Comparison of ENCODE assay signal across 9 cellular contexts in the genomic region with DNA sequence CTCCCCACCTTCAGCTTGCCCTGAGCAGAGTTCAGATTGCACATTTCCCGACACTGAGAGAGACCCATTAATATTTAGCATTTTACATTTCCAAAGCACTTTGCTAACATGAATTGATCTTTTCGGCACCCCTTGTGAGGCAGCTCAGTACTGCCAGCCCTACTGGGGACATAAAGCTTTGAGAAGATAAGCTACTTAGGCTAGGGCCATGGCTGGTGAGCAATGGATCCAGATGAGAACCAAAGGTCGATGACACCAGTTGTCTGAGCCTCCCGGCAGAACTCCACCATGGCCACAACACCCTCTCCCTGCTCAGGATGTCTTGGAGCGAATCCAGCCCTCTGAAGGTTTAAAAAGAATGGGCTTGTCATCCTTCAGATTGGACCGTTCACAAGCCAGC.
"Had no signal": no experiment of that assay in that cellular context is flagged by ENCODE, and none has a peak within 500 bp of the region (broad histone marks: within the 10 kb centered on the region; RNA-seq: fewer than 3 reads in every experiment).

No MANE protein-coding gene starts in this region.

- H3K9ac ChIP-seq: GM23248, KMS-11 had no signal

- H2AFZ ChIP-seq: GM23248 had no signal

- H3K4me3 ChIP-seq: GM23248 had no signal

- DNase-seq: GM23248, GOT3, H9, HCEC 1CT, Karpas-422, KBM-7 had no signal

- H3K27ac ChIP-seq: GM23248, HL-60, KMS-11 had no signal

- ATAC-seq: HepG2 had no signal

- H3K4me2 ChIP-seq: KMS-11 had no signal
